In genomic region chr19:28985201-28985600, GRCh38 we compare ENCODE assay signal across 16 cellular contexts.
A peak's percentile ranks its signal among the peaks of the same experiment; 100 is the strongest.
DNase-seq lines count a peak whose midpoint lies in the region; ATAC-seq and TF ChIP-seq lines count a peak whose summit lies in the region.
"Had no signal": no experiment of that assay in that cellular context is flagged by ENCODE, and none has a peak within 500 bp of the region (broad histone marks: within the 10 kb centered on the region; RNA-seq: fewer than 3 reads in every experiment).

No MANE protein-coding gene starts in this region.

- no peak overlapping the region for H3K4me3 ChIP-seq in neural progenitor cell
- no peak overlapping the region for H3K4me3 ChIP-seq in WERI-Rb-1 (ENCODE audit: low read depth, low read length)
- H3K4me3 ChIP-seq: BLaER1 treated with 17β-estradiol and CSF1 and Interleukin-3, amounts not matched to agents 10 nM and 100 nM; GM23338 had no signal

- no peak overlapping the region for H3K9ac ChIP-seq in neural progenitor cell
- H3K9ac ChIP-seq: BLaER1 treated with 17β-estradiol and CSF1 and Interleukin-3, amounts not matched to agents 10 nM and 100 nM had no signal

- ATAC-seq in GM21723 (IDR thresholded peaks at IDR 0.05; ENCODE audit: unreplicated experiment) = no peak
- ATAC-seq: CD8-positive, alpha-beta T cell; GM23338; HCT116 had no signal

- TF ChIP-seq CTCF in neural progenitor cell (IDR thresholded peaks at IDR 0.05) = no peak
- TF ChIP-seq CTCF in WERI-Rb-1 (IDR thresholded peaks at IDR 0.05; ENCODE audit: low read depth, low read length) = no peak

- H3K9me3 ChIP-seq in neural progenitor cell (ENCODE audit: low read depth) (no peaks in the 10 kb centered on the region), WERI-Rb-1 (ENCODE audit: severe bottlenecking) (no peaks in the 10 kb centered on the region)

- no peak overlapping the region for H2AFZ ChIP-seq in neural progenitor cell (replicated peaks)
- H2AFZ ChIP-seq: GM23338 had no signal

- H3K27ac ChIP-seq in neural progenitor cell (no peak overlapping the region), WERI-Rb-1 (no peak overlapping the region)
- H3K27ac ChIP-seq: BLaER1 treated with 17β-estradiol and CSF1 and Interleukin-3, amounts not matched to agents 10 nM and 100 nM had no signal

- H3K36me3 ChIP-seq in neural progenitor cell = no peaks in the 10 kb centered on the region
- no peaks in the 10 kb centered on the region for H3K36me3 ChIP-seq in WERI-Rb-1
- H3K36me3 ChIP-seq: BLaER1 treated with 17β-estradiol and CSF1 and Interleukin-3, amounts not matched to agents 10 nM and 100 nM had no signal

- no peaks in the 10 kb centered on the region for H3K79me2 ChIP-seq in neural progenitor cell (ENCODE audit: low read depth)

- H3K4me3 Mint-ChIP-seq in neural progenitor cell = peak overlapping the region; percentile 30
- H3K4me3 Mint-ChIP-seq: B cell; CD8-positive, alpha-beta T cell; GM23338; HFFc6 had no signal

- H3K9me3 Mint-ChIP-seq in neural progenitor cell = no peaks in the 10 kb centered on the region
- H3K9me3 Mint-ChIP-seq: GM23338, HFFc6 had no signal

- no peaks in the 10 kb centered on the region for H3K27me3 ChIP-seq in neural progenitor cell
- peaks cover 83% of the 10 kb centered on the region for H3K27me3 ChIP-seq in WERI-Rb-1 (ENCODE audit: insufficient read depth, low read depth, severe bottlenecking)
- H3K27me3 ChIP-seq: BLaER1 treated with 17β-estradiol and CSF1 and Interleukin-3, amounts not matched to agents 10 nM and 100 nM had no signal

- no peak overlapping the region for H3K27ac Mint-ChIP-seq in neural progenitor cell
- H3K27ac Mint-ChIP-seq: B cell; CD8-positive, alpha-beta T cell; GM23338; HFFc6 had no signal

- H4K20me1 ChIP-seq in neural progenitor cell (ENCODE audit: low read depth) = no peaks in the 10 kb centered on the region

- DNase-seq in DMS79 treated with DMSO at 0.1 percent for 48 hours (lab: John Stamatoyannopoulos, UW) (peak; percentile 75), NCI-H345 (lab: John Stamatoyannopoulos, UW) (peak; percentile 77), neural progenitor cell (ENCODE audit: low spot score) (no peak), WERI-Rb-1 (no peak), inferior parietal cortex (ENCODE audit: extremely low spot score) (no peak)
- DNase-seq: CD8-positive, alpha-beta T cell; DMS 273 treated with DMSO at 0.1 percent for 48 hours; DMS53; GDM1; H7; HFFc6 had no signal

- H3K4me2 ChIP-seq in neural progenitor cell = no peak overlapping the region
- H3K4me2 ChIP-seq: BLaER1 treated with 17β-estradiol and CSF1 and Interleukin-3, amounts not matched to agents 10 nM and 100 nM; GM23338 had no signal

- peaks cover 20% of the 10 kb centered on the region for H3K4me1 Mint-ChIP-seq in neural progenitor cell
- H3K4me1 Mint-ChIP-seq: B cell had no signal

- H3F3A ChIP-seq in neural progenitor cell (ENCODE audit: low read depth) = no peaks in the 10 kb centered on the region

- H3K27me3 Mint-ChIP-seq in neural progenitor cell (ENCODE audit: insufficient read depth, low read depth) = peaks cover 14% of the 10 kb centered on the region
- H3K27me3 Mint-ChIP-seq: B cell had no signal

- H3K4me1 ChIP-seq in neural progenitor cell = peaks cover 11% of the 10 kb centered on the region

- no peaks in the 10 kb centered on the region for H3K36me3 Mint-ChIP-seq in neural progenitor cell
- H3K36me3 Mint-ChIP-seq: CD8-positive, alpha-beta T cell had no signal

Comparison
In these comparisons a context has a peak if more than half of its experiments do, and no peak if none do; other contexts are left out.
1. DNase-seq: peak in DMS79 treated with DMSO at 0.1 percent for 48 hours (single experiment) and NCI-H345 (single experiment); none in neural progenitor cell (single experiment), WERI-Rb-1 (single experiment) and inferior parietal cortex (single experiment).